ENCODE assay signal across 19 cellular contexts in the genomic region with DNA sequence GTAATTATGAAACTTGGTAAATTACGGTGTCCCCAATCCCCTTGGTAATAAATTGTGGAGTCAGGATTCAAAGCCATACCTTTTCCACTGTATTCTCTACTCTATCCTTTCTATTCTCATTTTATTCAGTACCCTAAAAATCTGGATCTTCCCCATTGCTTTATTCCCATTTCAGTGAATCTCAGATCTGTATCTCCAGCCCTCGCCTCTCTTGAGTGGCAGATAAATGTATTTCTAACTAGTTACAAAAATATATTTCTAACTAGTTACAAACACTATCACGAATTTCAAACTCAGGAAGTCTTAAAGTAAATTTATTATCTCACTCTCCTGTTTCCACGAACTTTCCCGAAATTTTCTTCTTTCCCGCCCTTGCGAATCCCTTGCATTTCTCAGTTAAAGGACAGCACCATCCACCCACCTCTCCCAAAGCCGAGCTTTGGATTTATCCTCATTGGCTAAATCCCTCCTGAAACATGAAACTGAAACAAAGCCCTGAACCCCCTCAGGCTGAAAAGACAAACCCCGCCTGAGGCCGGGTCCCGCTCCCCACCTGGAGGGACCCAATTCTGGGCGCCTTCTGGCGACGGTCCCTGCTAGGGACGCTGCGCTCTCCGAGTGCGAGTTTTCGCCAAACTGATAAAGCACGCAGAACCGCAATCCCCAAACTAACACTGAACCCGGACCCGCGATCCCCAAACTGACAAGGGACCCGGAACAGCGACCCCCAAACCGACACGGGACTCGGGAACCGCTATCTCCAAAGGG.
DNase-seq lines count a peak whose midpoint lies in the region; ATAC-seq, FAIRE-seq and TF ChIP-seq lines count a peak whose summit lies in the region.
"Had no signal": no experiment of that assay in that cellular context is flagged by ENCODE, and none has a peak within 500 bp of the region (broad histone marks: within the 10 kb centered on the region; RNA-seq: fewer than 3 reads in every experiment).

No MANE protein-coding gene starts in this region.

- H4K20me1 ChIP-seq in GM23248 (ENCODE audit: insufficient read depth) (no peaks in the 10 kb centered on the region), astrocyte (ENCODE audit: insufficient read depth, low read length) (no peaks in the 10 kb centered on the region), mammary epithelial cell (ENCODE audit: insufficient read depth, low read length) (no peaks in the 10 kb centered on the region)

- H3K4me2 ChIP-seq in GM23248 (ENCODE audit: unreplicated experiment) (peak overlapping the region; percentile 49), astrocyte (ENCODE audit: low read length) (peak overlapping the region; percentile 71), mammary epithelial cell (ENCODE audit: insufficient read depth, low read depth, low read length) (no peak overlapping the region)

- intact Hi-C loops in mammary epithelial cell (cut with micrococcal nuclease) = no loop called here

- H3K36me3 ChIP-seq in GM23248 (ENCODE audit: low read depth) (no peaks in the 10 kb centered on the region), astrocyte (ENCODE audit: insufficient read depth, low read length) (no peaks in the 10 kb centered on the region), mammary epithelial cell (ENCODE audit: insufficient read depth, low read length) (no peaks in the 10 kb centered on the region)
- H3K36me3 ChIP-seq: colonic mucosa had no signal

- peak overlapping the region; percentile 62 for H3K4me3 Mint-ChIP-seq in astrocyte (ENCODE audit: unreplicated experiment)
- peak overlapping the region; percentile 14 for H3K4me3 Mint-ChIP-seq in progenitor cell of endocrine pancreas (ENCODE audit: low read depth)

- no peak overlapping the region for H3K9ac ChIP-seq in GM23248
- no peak overlapping the region for H3K9ac ChIP-seq in astrocyte (ENCODE audit: low read length)
- no peak overlapping the region for H3K9ac ChIP-seq in mammary epithelial cell (ENCODE audit: insufficient read depth, low read length)

- H3K27ac ChIP-seq in GM23248 (no peak overlapping the region), astrocyte (ENCODE audit: low read depth, low read length) (no peak overlapping the region), mammary epithelial cell (ENCODE audit: insufficient read depth, low read depth, low read length) (no peak overlapping the region)
- H3K27ac ChIP-seq: C4-2B, colonic mucosa, psoas muscle had no signal

- H3K27me3 ChIP-seq in GM23248 (replicated peaks; ENCODE audit: insufficient read depth) (peaks cover 45% of the 10 kb centered on the region), astrocyte (ENCODE audit: insufficient read depth, low read length) (peaks cover 28% of the 10 kb centered on the region), mammary epithelial cell (ENCODE audit: insufficient read depth, low read length) (peaks cover 8% of the 10 kb centered on the region)

- H3K4me1 Mint-ChIP-seq in astrocyte (ENCODE audit: low read depth, unreplicated experiment) (peaks cover 4% of the 10 kb centered on the region), progenitor cell of endocrine pancreas (ENCODE audit: low read depth) (no peaks in the 10 kb centered on the region)

- ATAC-seq in HG03108 (IDR thresholded peaks at IDR 0.05; ENCODE audit: unreplicated experiment) (no peak), GM18867 (IDR thresholded peaks at IDR 0.05; ENCODE audit: unreplicated experiment) (no peak)
- ATAC-seq: activated naive CD4-positive, alpha-beta T cell treated with anti-CD3 and anti-CD28 coated beads, Interleukin-2, amount 50 U/mL, for 72 hours; psoas muscle had no signal

- H3K4me1 ChIP-seq in GM23248 (ENCODE audit: insufficient read depth) (no peaks in the 10 kb centered on the region), astrocyte (ENCODE audit: insufficient read depth, low read length) (no peaks in the 10 kb centered on the region), mammary epithelial cell (ENCODE audit: insufficient read depth, low read length) (no peaks in the 10 kb centered on the region)
- H3K4me1 ChIP-seq: colonic mucosa, psoas muscle had no signal

- H3K27ac Mint-ChIP-seq in astrocyte (ENCODE audit: unreplicated experiment) = no peak overlapping the region
- H3K27ac Mint-ChIP-seq in progenitor cell of endocrine pancreas = no peak overlapping the region
- H3K27ac Mint-ChIP-seq: activated naive CD4-positive, alpha-beta T cell treated with anti-CD3 and anti-CD28 coated beads, Interleukin-2, amount 50 U/mL, for 72 hours had no signal

- TF ChIP-seq CTCF in astrocyte (IDR thresholded peaks at IDR 0.05; ENCODE audit: insufficient read depth, low read depth, low read length) (no peak), progenitor cell of endocrine pancreas (IDR thresholded peaks at IDR 0.05; ENCODE audit: unreplicated experiment) (no peak), mammary epithelial cell (conservative IDR thresholded peaks at IDR 0.05 in 1 of 2, IDR thresholded peaks at IDR 0.05 in 1 of 2; ENCODE audit: extremely low read depth in 1 of 2, insufficient read depth in 1 of 2, low read depth in 1 of 2, low read length in 2 of 2) (no peak)

- H3K4me3 ChIP-seq in GM23248 (peak overlapping the region; percentile 44), astrocyte (ENCODE audit: insufficient read depth, low read depth, low read length) (no peak overlapping the region), iPS-11a (ENCODE audit: low read depth, low read length) (peak overlapping the region; percentile 51), mammary epithelial cell (replicated peaks in 1 of 3; ENCODE audit: insufficient read depth in 1 of 3, low read depth in 2 of 3, low read length in 3 of 3) (no peak overlapping the region)
- H3K4me3 ChIP-seq: colonic mucosa, psoas muscle had no signal

- peaks cover 21% of the 10 kb centered on the region for H3K27me3 Mint-ChIP-seq in astrocyte (ENCODE audit: low read depth, unreplicated experiment)
- H3K27me3 Mint-ChIP-seq in progenitor cell of endocrine pancreas = peaks cover 40% of the 10 kb centered on the region

- H3K36me3 Mint-ChIP-seq in astrocyte (ENCODE audit: low read depth, unreplicated experiment) (no peaks in the 10 kb centered on the region), progenitor cell of endocrine pancreas (ENCODE audit: insufficient read depth) (no peaks in the 10 kb centered on the region)

- FAIRE-seq in astrocyte (lab: Jason Lieb, UNC) = no peak
- FAIRE-seq: islet of Langerhans, RCC 7860 had no signal

- H3K79me2 ChIP-seq in GM23248 (ENCODE audit: insufficient read depth) (no peaks in the 10 kb centered on the region), astrocyte (ENCODE audit: insufficient read depth, low read length) (no peaks in the 10 kb centered on the region), mammary epithelial cell (ENCODE audit: insufficient read depth, low read length) (no peaks in the 10 kb centered on the region)

- no peak for DNase-seq in GM23248
- DNase-seq in astrocyte (ENCODE audit: low read depth) = no peak
- no peak for DNase-seq in progenitor cell of endocrine pancreas (ENCODE audit: low spot score, unreplicated experiment)
- no peak for DNase-seq in mammary epithelial cell
- DNase-seq in epidermal melanocyte (ENCODE audit: insufficient read length, low spot score) = no peak
- DNase-seq: activated CD4-positive, CD25-positive, alpha-beta regulatory T cell; activated CD8-positive, alpha-beta memory T cell treated with anti-CD3 and anti-CD28 coated beads, Interleukin-2, amount 50 U/mL, for 4 hours; colonic mucosa; NCI-H1694 treated with DMSO at 0.1 percent for 48 hours; NCI-H524; psoas muscle; stimulated activated CD4-positive, alpha-beta T cell treated with anti-CD3 and anti-CD28 coated beads, Interleukin-1b, Interleukin-23, amount 100 ng/mL, for 48 hours had no signal

- no peaks in the 10 kb centered on the region for H3K9me2 ChIP-seq in GM23248 (ENCODE audit: insufficient read depth)

- H2AFZ ChIP-seq in GM23248 (0 out of 2 replicates have a peak overlapping the region, but pooled peaks have one; percentile 16), astrocyte (ENCODE audit: low read depth, low read length) (no peak overlapping the region), mammary epithelial cell (ENCODE audit: low read depth, low read length) (no peak overlapping the region)

- dilution Hi-C loops in mammary epithelial cell (cut with HindIII; ENCODE audit: low sequenced_read_pairs) = no loop called here

- no TSS peak for BruUV-seq in mammary epithelial cell (replicated peaks; lab: Mats Ljungman, UMichigan)

- CTCF ChIA-PET in mammary epithelial cell (lab: Charles Lee; ENCODE audit: low non-redundant PET) = no interaction called here

- no peaks in the 10 kb centered on the region for H3K9me3 Mint-ChIP-seq in astrocyte (ENCODE audit: unreplicated experiment)
- H3K9me3 Mint-ChIP-seq in progenitor cell of endocrine pancreas (ENCODE audit: low read depth) = peaks cover 6% of the 10 kb centered on the region

- 5 to 6% methylated on average over 30 of the region's 30 CpGs for WGBS in GM23248 (ENCODE audit: low coverage in 1 of 2, low lambda C conversion rate in 2 of 2, missing lambda C conversion rate in 2 of 2), 2 experiments
- WGBS in mammary epithelial cell (ENCODE audit: low coverage, missing lambda C conversion rate) = 30% methylated on average over 26 of the region's 30 CpGs

- in situ Hi-C loops in GM23248 (cut with MboI) (no loop called here), mammary epithelial cell (cut with MboI; ENCODE audit: low sequenced_read_pairs in 2 of 2) (no loop called here)

- H3K9me3 ChIP-seq in GM23248 (ENCODE audit: low read depth) = no peaks in the 10 kb centered on the region
- no peaks in the 10 kb centered on the region for H3K9me3 ChIP-seq in astrocyte (ENCODE audit: insufficient read depth, low read depth, low read length)
- no peaks in the 10 kb centered on the region for H3K9me3 ChIP-seq in mammary epithelial cell (replicated peaks; ENCODE audit: insufficient read depth, low read length)
- H3K9me3 ChIP-seq: colonic mucosa, psoas muscle had no signal

- no peaks in the 10 kb centered on the region for H3F3A ChIP-seq in GM23248 (ENCODE audit: insufficient read depth)

Comparison
In these comparisons a context has a peak if more than half of its experiments do, and no peak if none do; other contexts are left out.
1. H3K4me3 ChIP-seq: peak in GM23248 (single experiment) and iPS-11a (single experiment); none in astrocyte (single experiment) and mammary epithelial cell (0 of 3).